Comparison of ENCODE assay signal across 1 cellular context in the genomic region with DNA sequence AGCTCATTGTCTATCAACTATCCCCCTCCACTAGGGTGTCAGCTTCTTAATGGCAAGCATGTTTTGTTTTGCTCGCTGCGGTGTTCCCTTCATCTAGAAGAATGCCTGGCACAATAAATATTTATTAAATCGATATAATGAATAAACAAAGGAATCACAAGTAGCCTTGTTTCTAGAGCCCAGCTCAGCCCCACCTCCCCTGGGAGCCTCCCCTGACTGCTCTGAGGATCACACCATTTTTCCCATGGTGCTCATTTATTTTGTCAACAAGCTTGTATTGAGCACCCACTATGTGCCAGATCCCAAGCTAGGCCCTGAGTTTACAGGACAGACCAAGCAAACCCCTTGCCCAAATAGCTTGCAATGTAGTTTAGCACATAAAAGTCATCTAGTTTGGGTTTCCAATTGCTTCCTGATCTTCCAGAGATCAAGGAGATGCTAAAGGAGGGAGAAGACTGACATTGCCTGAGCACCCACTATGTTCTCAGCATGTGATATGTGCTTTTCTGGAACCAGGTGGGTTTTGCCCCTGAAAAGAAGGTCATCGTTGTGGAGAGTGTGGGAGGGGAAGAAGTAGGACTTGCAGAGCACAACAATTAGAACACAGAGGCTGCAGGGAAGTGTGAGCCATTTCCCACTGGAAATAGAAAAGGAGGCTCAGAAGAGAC.
A peak's percentile ranks its signal among the peaks of the same experiment; 100 is the strongest.
TF ChIP-seq lines count a peak whose summit lies in the region.

No MANE protein-coding gene starts in this region.

TF ChIP-seq in HepG2, 621 proteins besides CTCF, POLR2A, EP300 and RAD21 (continued from another document and continues in another):
- TF ChIP-seq, protein P1, sequence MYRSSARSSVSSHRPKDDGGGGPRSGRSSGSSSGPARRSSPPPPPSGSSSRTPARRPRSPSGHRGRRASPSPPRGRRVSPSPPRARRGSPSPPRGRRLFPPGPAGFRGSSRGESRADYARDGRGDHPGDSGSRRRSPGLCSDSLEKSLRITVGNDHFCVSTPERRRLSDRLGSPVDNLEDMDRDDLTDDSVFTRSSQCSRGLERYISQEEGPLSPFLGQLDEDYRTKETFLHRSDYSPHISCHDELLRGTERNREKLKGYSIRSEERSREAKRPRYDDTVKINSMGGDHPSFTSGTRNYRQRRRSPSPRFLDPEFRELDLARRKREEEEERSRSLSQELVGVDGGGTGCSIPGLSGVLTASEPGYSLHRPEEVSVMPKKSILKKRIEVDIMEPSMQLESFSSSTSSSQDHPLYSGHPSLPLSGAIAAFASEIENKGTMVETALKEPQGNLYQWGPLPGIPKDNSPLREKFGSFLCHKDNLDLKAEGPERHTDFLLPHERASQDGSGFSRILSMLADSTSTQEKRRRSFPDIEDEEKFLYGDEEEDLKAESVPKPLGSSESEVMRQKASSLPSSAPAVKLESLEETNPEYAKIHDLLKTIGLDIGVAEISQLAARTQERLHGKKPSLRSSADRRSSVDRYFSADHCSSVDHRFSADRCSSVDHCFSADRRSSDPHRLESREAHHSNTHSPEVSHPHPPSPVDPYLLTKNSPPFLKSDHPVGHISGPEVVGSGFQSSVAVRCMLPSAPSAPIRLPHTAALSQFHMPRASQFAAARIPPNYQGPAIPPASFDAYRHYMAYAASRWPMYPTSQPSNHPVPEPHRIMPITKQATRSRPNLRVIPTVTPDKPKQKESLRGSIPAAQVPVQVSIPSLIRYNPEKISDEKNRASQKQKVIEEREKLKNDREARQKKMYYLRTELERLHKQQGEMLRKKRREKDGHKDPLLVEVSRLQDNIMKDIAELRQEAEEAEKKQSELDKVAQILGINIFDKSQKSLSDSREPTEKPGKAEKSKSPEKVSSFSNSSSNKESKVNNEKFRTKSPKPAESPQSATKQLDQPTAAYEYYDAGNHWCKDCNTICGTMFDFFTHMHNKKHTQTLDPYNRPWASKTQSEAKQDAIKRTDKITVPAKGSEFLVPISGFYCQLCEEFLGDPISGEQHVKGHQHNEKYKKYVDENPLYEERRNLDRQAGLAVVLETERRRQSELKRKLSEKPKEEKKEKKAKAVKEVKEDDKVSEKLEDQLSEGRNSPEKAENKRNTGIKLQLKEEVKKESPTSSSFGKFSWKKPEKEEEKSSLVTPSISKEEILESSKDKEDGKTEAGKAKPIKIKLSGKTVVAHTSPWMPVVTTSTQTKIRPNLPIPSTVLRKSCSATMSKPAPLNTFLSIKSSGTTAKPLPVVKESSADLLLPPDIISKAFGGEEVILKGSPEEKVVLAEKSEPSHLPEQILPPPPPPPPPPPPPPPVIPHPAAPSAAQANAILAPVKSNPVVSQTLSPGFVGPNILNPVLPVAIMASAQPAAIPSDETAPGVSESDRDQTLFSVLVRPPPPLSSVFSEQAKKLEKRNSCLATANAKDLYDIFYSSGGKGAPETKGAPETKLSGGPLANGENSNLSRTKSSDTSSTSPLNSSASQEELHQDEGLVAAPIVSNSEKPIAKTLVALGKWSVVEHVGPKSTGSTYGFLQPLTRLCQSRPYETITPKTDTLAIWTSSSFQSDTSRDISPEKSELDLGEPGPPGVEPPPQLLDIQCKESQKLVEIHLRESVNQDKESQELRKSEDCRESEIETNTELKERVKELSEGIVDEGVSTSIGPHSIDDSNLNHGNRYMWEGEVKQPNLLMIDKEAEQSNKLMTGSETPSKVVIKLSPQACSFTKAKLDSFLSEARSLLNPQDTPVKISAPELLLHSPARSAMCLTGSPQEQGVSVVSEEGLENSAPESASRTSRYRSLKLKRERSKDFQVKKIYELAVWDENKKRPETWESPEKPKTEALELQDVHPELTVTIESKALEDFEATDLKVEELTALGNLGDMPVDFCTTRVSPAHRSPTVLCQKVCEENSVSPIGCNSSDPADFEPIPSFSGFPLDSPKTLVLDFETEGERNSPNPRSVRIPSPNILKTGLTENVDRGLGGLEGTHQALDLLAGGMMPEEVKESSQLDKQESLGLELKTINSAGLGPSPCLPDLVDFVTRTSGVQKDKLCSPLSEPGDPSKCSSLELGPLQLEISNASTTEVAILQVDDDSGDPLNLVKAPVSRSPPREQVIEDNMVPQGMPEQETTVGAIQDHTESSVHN (CRISPR knock-in tag; IDR thresholded peaks at IDR 0.05) = no peak
- TF ChIP-seq, protein P2, sequence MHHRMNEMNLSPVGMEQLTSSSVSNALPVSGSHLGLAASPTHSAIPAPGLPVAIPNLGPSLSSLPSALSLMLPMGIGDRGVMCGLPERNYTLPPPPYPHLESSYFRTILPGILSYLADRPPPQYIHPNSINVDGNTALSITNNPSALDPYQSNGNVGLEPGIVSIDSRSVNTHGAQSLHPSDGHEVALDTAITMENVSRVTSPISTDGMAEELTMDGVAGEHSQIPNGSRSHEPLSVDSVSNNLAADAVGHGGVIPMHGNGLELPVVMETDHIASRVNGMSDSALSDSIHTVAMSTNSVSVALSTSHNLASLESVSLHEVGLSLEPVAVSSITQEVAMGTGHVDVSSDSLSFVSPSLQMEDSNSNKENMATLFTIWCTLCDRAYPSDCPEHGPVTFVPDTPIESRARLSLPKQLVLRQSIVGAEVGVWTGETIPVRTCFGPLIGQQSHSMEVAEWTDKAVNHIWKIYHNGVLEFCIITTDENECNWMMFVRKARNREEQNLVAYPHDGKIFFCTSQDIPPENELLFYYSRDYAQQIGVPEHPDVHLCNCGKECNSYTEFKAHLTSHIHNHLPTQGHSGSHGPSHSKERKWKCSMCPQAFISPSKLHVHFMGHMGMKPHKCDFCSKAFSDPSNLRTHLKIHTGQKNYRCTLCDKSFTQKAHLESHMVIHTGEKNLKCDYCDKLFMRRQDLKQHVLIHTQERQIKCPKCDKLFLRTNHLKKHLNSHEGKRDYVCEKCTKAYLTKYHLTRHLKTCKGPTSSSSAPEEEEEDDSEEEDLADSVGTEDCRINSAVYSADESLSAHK (CRISPR knock-in tag; IDR thresholded peaks at IDR 0.05; ENCODE audit: borderline replicate concordance) = no peak
- no peak; the same call in 1 of the 2 replicates for TF ChIP-seq ARID5B (CRISPR knock-in tag; IDR thresholded peaks at IDR 0.05)
- TF ChIP-seq, protein P3, sequence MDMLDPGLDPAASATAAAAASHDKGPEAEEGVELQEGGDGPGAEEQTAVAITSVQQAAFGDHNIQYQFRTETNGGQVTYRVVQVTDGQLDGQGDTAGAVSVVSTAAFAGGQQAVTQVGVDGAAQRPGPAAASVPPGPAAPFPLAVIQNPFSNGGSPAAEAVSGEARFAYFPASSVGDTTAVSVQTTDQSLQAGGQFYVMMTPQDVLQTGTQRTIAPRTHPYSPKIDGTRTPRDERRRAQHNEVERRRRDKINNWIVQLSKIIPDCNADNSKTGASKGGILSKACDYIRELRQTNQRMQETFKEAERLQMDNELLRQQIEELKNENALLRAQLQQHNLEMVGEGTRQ (IDR thresholded peaks at IDR 0.05; ENCODE audit: low read depth, low read length) = no peak
- TF ChIP-seq, protein P3 (CRISPR knock-in tag; IDR thresholded peaks at IDR 0.05; ENCODE audit: borderline replicate concordance) = no peak
- no peak for TF ChIP-seq NCOA5 (CRISPR knock-in tag; IDR thresholded peaks at IDR 0.05)
- peak; percentile 34; the same call in 1 of the 2 replicates for TF ChIP-seq TAF1 (CRISPR knock-in tag; IDR thresholded peaks at IDR 0.05)
- no peak for TF ChIP-seq SP1 (IDR thresholded peaks at IDR 0.05)
- no peak for TF ChIP-seq SP1 (CRISPR knock-in tag; IDR thresholded peaks at IDR 0.05)
- TF ChIP-seq ZNF567 (CRISPR knock-in tag; IDR thresholded peaks at IDR 0.05; ENCODE audit: borderline replicate concordance) = no peak
- TF ChIP-seq ZNF552 (CRISPR knock-in tag; IDR thresholded peaks at IDR 0.05; ENCODE audit: borderline replicate concordance) = no peak; the same call in 1 of the 2 replicates
- TF ChIP-seq ZNF44 (CRISPR knock-in tag; IDR thresholded peaks at IDR 0.05) = no peak
- TF ChIP-seq HMGA1 (CRISPR knock-in tag; conservative IDR thresholded peaks at IDR 0.05) = no peak
- TF ChIP-seq XRCC5 (optimal IDR thresholded peaks at IDR 0.05; ENCODE audit: low read length) = no peak
- TF ChIP-seq SOX13 (IDR thresholded peaks at IDR 0.05) = no peak
- TF ChIP-seq SOX13 (CRISPR knock-in tag; conservative IDR thresholded peaks at IDR 0.05 in 1 of 2, IDR thresholded peaks at IDR 0.05 in 1 of 2) = no peak; a peak in 1 of 4 replicates
- TF ChIP-seq GABPA (IDR thresholded peaks at IDR 0.05; ENCODE audit: low read depth, low read length) = no peak
- TF ChIP-seq GABPA (CRISPR knock-in tag; IDR thresholded peaks at IDR 0.05; ENCODE audit: low read depth) = no peak
- TF ChIP-seq ZNF121 (CRISPR knock-in tag; IDR thresholded peaks at IDR 0.05) = no peak
- TF ChIP-seq CHD4 (IDR thresholded peaks at IDR 0.05; ENCODE audit: borderline replicate concordance, low read length) = no peak
- no peak for TF ChIP-seq SOX6 (IDR thresholded peaks at IDR 0.05)
- TF ChIP-seq SOX6 (CRISPR knock-in tag; IDR thresholded peaks at IDR 0.05) = peak; percentile 62
- no peak for TF ChIP-seq ATAD3A (CRISPR knock-in tag; IDR thresholded peaks at IDR 0.05)
- no peak; the same call in 1 of the 2 replicates for TF ChIP-seq ZNF564 (CRISPR knock-in tag; IDR thresholded peaks at IDR 0.05)
- no peak for TF ChIP-seq MXI1 (IDR thresholded peaks at IDR 0.05; ENCODE audit: borderline replicate concordance, low read depth, low read length)
- TF ChIP-seq SRF (IDR thresholded peaks at IDR 0.05; ENCODE audit: low read depth, low read length) = no peak
- TF ChIP-seq, protein P4, sequence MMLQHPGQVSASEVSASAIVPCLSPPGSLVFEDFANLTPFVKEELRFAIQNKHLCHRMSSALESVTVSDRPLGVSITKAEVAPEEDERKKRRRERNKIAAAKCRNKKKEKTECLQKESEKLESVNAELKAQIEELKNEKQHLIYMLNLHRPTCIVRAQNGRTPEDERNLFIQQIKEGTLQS (CRISPR knock-in tag; IDR thresholded peaks at IDR 0.05) = no peak
- no peak for TF ChIP-seq ZNF841 (CRISPR knock-in tag; IDR thresholded peaks at IDR 0.05; ENCODE audit: borderline replicate concordance)
- 0 out of 2 replicates have a peak, but pooled peaks have one; percentile 39 for TF ChIP-seq POLR2G (IDR thresholded peaks at IDR 0.05; ENCODE audit: low read depth, low read length)
- no peak for TF ChIP-seq PBX2 (CRISPR knock-in tag; IDR thresholded peaks at IDR 0.05)
- TF ChIP-seq IRX3 (CRISPR knock-in tag; IDR thresholded peaks at IDR 0.05; ENCODE audit: borderline replicate concordance, low read depth) = 0 out of 2 replicates have a peak, but pooled peaks have one; percentile 55
- no peak for TF ChIP-seq ATF7 (IDR thresholded peaks at IDR 0.05)
- no peak for TF ChIP-seq ATF7 (CRISPR knock-in tag; IDR thresholded peaks at IDR 0.05)
- TF ChIP-seq SKI (IDR thresholded peaks at IDR 0.05; ENCODE audit: partially characterized antibody) = no peak
- TF ChIP-seq HBP1 (CRISPR knock-in tag; IDR thresholded peaks at IDR 0.05; ENCODE audit: low read depth) = peak; percentile 54; the same call in 1 of the 2 replicates
- TF ChIP-seq KAT2B (IDR thresholded peaks at IDR 0.05; ENCODE audit: borderline replicate concordance, low read depth, low read length) = no peak
- TF ChIP-seq FOXC1 (CRISPR knock-in tag; IDR thresholded peaks at IDR 0.05; ENCODE audit: borderline replicate concordance) = no peak
- no peak for TF ChIP-seq NFRKB (IDR thresholded peaks at IDR 0.05)
- TF ChIP-seq ZNF605 (CRISPR knock-in tag; IDR thresholded peaks at IDR 0.05) = no peak
- TF ChIP-seq KMT2A (CRISPR knock-in tag; IDR thresholded peaks at IDR 0.05) = no peak
- no peak for TF ChIP-seq HMG20B (CRISPR knock-in tag; conservative IDR thresholded peaks at IDR 0.05)
- TF ChIP-seq GLI4 (CRISPR knock-in tag; IDR thresholded peaks at IDR 0.05; ENCODE audit: borderline replicate concordance) = no peak
- TF ChIP-seq NR2C2 (CRISPR knock-in tag; IDR thresholded peaks at IDR 0.05; ENCODE audit: borderline replicate concordance) = no peak
